21 cellular contexts compared by ENCODE assay signal in the genomic region with DNA sequence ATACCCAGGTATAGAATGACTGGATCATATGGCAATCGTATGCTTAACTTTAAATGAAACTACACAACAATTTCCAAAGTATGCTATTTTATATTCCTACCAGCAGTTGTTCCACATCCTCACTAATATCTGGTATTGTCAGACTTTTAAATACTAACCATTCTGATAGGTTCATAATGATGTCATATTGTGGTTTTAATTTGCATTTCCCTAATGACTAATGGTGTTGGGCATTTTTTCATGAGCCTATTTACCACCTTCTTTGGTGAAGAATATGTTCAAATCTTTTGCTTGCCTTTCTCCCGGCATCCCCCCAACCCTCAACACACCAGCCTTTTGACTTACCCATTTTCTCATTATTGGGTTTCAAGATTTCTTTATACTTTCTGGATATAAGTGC.
DNase-seq lines count a peak whose midpoint lies in the region; ATAC-seq and TF ChIP-seq lines count a peak whose summit lies in the region.
"Had no signal": no experiment of that assay in that cellular context is flagged by ENCODE, and none has a peak within 500 bp of the region (broad histone marks: within the 10 kb centered on the region; RNA-seq: fewer than 3 reads in every experiment).

No MANE protein-coding gene starts in this region.

- H3K36me3 Mint-ChIP-seq in MCF 10A (ENCODE audit: insufficient read depth, unreplicated experiment) = no peaks in the 10 kb centered on the region
- H3K36me3 Mint-ChIP-seq in activated T-helper 17 cell treated with anti-CD3 and anti-CD28 coated beads, Interleukin-2, amount 50 U/mL, for 72 hours (ENCODE audit: low read depth) = no peaks in the 10 kb centered on the region
- H3K36me3 Mint-ChIP-seq: CD8-positive, alpha-beta T cell had no signal

- no peak overlapping the region for H3K4me2 ChIP-seq in mammary epithelial cell (ENCODE audit: insufficient read depth, low read depth, low read length)

- in situ Hi-C loops in mammary epithelial cell (cut with MboI; ENCODE audit: low sequenced_read_pairs in 2 of 2) = no loop called here

- H3K9ac ChIP-seq in mammary epithelial cell (ENCODE audit: insufficient read depth, low read length) = no peak overlapping the region

- no peaks in the 10 kb centered on the region for H3K79me2 ChIP-seq in mammary epithelial cell (ENCODE audit: insufficient read depth, low read length)

- no peaks in the 10 kb centered on the region for H3K36me3 ChIP-seq in mammary epithelial cell (ENCODE audit: insufficient read depth, low read length)

- H3K27ac Mint-ChIP-seq in MCF 10A (ENCODE audit: low read depth, unreplicated experiment) = no peak overlapping the region
- no peak overlapping the region for H3K27ac Mint-ChIP-seq in activated T-helper 17 cell treated with anti-CD3 and anti-CD28 coated beads, Interleukin-2, amount 50 U/mL, for 72 hours
- H3K27ac Mint-ChIP-seq: CD8-positive, alpha-beta T cell; HFFc6 had no signal

- BruUV-seq in mammary epithelial cell (replicated peaks; lab: Mats Ljungman, UMichigan) = no TSS peak
- BruUV-seq in MCF 10A (replicated peaks; lab: Mats Ljungman, UMichigan) = no TSS peak

- no peak overlapping the region for H3K4me3 Mint-ChIP-seq in MCF 10A (ENCODE audit: unreplicated experiment)
- H3K4me3 Mint-ChIP-seq in activated T-helper 17 cell treated with anti-CD3 and anti-CD28 coated beads, Interleukin-2, amount 50 U/mL, for 72 hours = no peak overlapping the region
- H3K4me3 Mint-ChIP-seq: CD8-positive, alpha-beta T cell; HFFc6 had no signal

- ATAC-seq in activated T-helper 17 cell treated with anti-CD3 and anti-CD28 coated beads, Interleukin-2, amount 50 U/mL, for 72 hours (replicated peaks) = peak; percentile 34
- ATAC-seq in GM18870 (IDR thresholded peaks at IDR 0.05; ENCODE audit: unreplicated experiment) = no peak
- ATAC-seq: CD8-positive, alpha-beta T cell had no signal

- H3K4me1 Mint-ChIP-seq in MCF 10A (ENCODE audit: insufficient read depth, unreplicated experiment) = peaks cover 9% of the 10 kb centered on the region
- peaks cover 3% of the 10 kb centered on the region for H3K4me1 Mint-ChIP-seq in activated T-helper 17 cell treated with anti-CD3 and anti-CD28 coated beads, Interleukin-2, amount 50 U/mL, for 72 hours

- H3K27ac ChIP-seq in mammary epithelial cell (ENCODE audit: insufficient read depth, low read depth, low read length) = no peak overlapping the region

- H4K20me1 ChIP-seq in mammary epithelial cell (ENCODE audit: insufficient read depth, low read length) = no peaks in the 10 kb centered on the region

- dilution Hi-C loops in mammary epithelial cell (cut with HindIII; ENCODE audit: low sequenced_read_pairs) = no loop called here

- no peaks in the 10 kb centered on the region for H3K9me3 ChIP-seq in mammary epithelial cell (replicated peaks; ENCODE audit: insufficient read depth, low read length)

- H2AFZ ChIP-seq in mammary epithelial cell (ENCODE audit: low read depth, low read length) = no peak overlapping the region

- H3K27me3 Mint-ChIP-seq in MCF 10A (ENCODE audit: insufficient read depth, unreplicated experiment) = no peaks in the 10 kb centered on the region
- peaks cover 22% of the 10 kb centered on the region for H3K27me3 Mint-ChIP-seq in activated T-helper 17 cell treated with anti-CD3 and anti-CD28 coated beads, Interleukin-2, amount 50 U/mL, for 72 hours

- no peak for TF ChIP-seq CTCF in mammary epithelial cell (conservative IDR thresholded peaks at IDR 0.05 in 1 of 2, IDR thresholded peaks at IDR 0.05 in 1 of 2; ENCODE audit: extremely low read depth in 1 of 2, insufficient read depth in 1 of 2, low read depth in 1 of 2, low read length in 2 of 2)
- no peak for TF ChIP-seq CTCF in MCF 10A (IDR thresholded peaks at IDR 0.05; ENCODE audit: unreplicated experiment)

- intact Hi-C loops in mammary epithelial cell (cut with micrococcal nuclease) (loop anchor here (5.0 kb wide), 1 partner anchor 98 kb away; a partner anchor contains a TSS), MCF 10A (cut with micrococcal nuclease) (no loop called here)

- DNase-seq in mammary epithelial cell (peak; percentile 27), MCF 10A (ENCODE audit: unreplicated experiment) (no peak), HCEC 1CT (peak; percentile 23), kidney glomerular epithelial cell (lab: John Stamatoyannopoulos, UW) (peak; percentile 6), NOMO-1 treated with dmso at 0.1 percent for 144 hours (lab: John Stamatoyannopoulos, UW; ENCODE audit: unreplicated experiment) (no peak)
- DNase-seq in activated CD4-positive, CD25-positive, alpha-beta regulatory T cell treated with anti-CD3 and anti-CD28 coated beads, Interleukin-2, amount 50 U/mL, for 72 hours = no peak
- DNase-seq: AML-193; C1 segment of cervical spinal cord; CD8-positive, alpha-beta T cell; DMS153; HFFc6; KG1; MV-4-11; NCI-H1105 treated with DMSO at 0.1 percent for 48 hours; NCI-H2081; NCI-H2171 treated with DMSO at 0.1 percent for 48 hours; NCI-H524 treated with DMSO at 0.1 percent for 48 hours; RPMI8226; SHP77 had no signal

- no peaks in the 10 kb centered on the region for H3K9me3 Mint-ChIP-seq in MCF 10A (ENCODE audit: unreplicated experiment)
- no peaks in the 10 kb centered on the region for H3K9me3 Mint-ChIP-seq in activated T-helper 17 cell treated with anti-CD3 and anti-CD28 coated beads, Interleukin-2, amount 50 U/mL, for 72 hours
- H3K9me3 Mint-ChIP-seq: CD8-positive, alpha-beta T cell; HFFc6 had no signal

- 97% methylated on average over 2 of the region's 2 CpGs for WGBS in mammary epithelial cell (ENCODE audit: low coverage, missing lambda C conversion rate)

- no peaks in the 10 kb centered on the region for H3K4me1 ChIP-seq in mammary epithelial cell (ENCODE audit: insufficient read depth, low read length)

- POLR2A ChIA-PET in MCF 10A (lab: Yijun Ruan, JAX) = interaction anchor here (0.5 kb wide), 1 partner anchor 276 kb away, joined by 3 read pairs; no protein-coding TSS in a partner anchor

- H3K4me3 ChIP-seq in mammary epithelial cell (replicated peaks in 1 of 3; ENCODE audit: insufficient read depth in 1 of 3, low read depth in 2 of 3, low read length in 3 of 3) = no peak overlapping the region

- CTCF ChIA-PET in mammary epithelial cell (lab: Charles Lee; ENCODE audit: low non-redundant PET) (no interaction called here), MCF 10A (lab: Yijun Ruan, JAX) (interaction anchor here (0.7 kb wide), 1 partner anchor 538 kb away, joined by 3 read pairs; no protein-coding TSS in a partner anchor)

- H3K27me3 ChIP-seq in mammary epithelial cell (ENCODE audit: insufficient read depth, low read length) = no peaks in the 10 kb centered on the region

Comparison
In these comparisons a context has a peak if more than half of its experiments do, and no peak if none do; other contexts are left out.
1. DNase-seq: peak in mammary epithelial cell (single experiment), HCEC 1CT (single experiment) and kidney glomerular epithelial cell (single experiment); none in MCF 10A (single experiment), NOMO-1 treated with dmso at 0.1 percent for 144 hours (single experiment) and activated CD4-positive, CD25-positive, alpha-beta regulatory T cell treated with anti-CD3 and anti-CD28 coated beads, Interleukin-2, amount 50 U/mL, for 72 hours (single experiment).